33 cellular contexts compared by ENCODE assay signal in genomic region chr6:157024745-157025144, GRCh38.
DNase-seq lines count a peak whose midpoint lies in the region; ATAC-seq and TF ChIP-seq lines count a peak whose summit lies in the region.
"Had no signal": no experiment of that assay in that cellular context is flagged by ENCODE, and none has a peak within 500 bp of the region (broad histone marks: within the 10 kb centered on the region; RNA-seq: fewer than 3 reads in every experiment).

No MANE protein-coding gene starts in this region.

- intact Hi-C loops in esophagus squamous epithelium (cut with DNase I), result loop anchor here (5.0 kb wide), 1 partner anchor 247 kb away; the partner anchor contains the start of gene ARID1B

- no peak for TF ChIP-seq POLR2A in esophagus squamous epithelium (IDR thresholded peaks at IDR 0.05)

- ATAC-seq in GM19035 (IDR thresholded peaks at IDR 0.05; ENCODE audit: unreplicated experiment), result no peak
- ATAC-seq in GM19023 (IDR thresholded peaks at IDR 0.05; ENCODE audit: unreplicated experiment), result no peak
- ATAC-seq: gastrocnemius medialis; left colon; stimulated activated naive CD8-positive, alpha-beta T cell treated with anti-CD3 and anti-CD28 coated beads, Interleukin-15, amount 100 ng/mL, for 72 hours had no signal

- H3K4me1 ChIP-seq in esophagus squamous epithelium, result peaks cover 8 to 45% (median 20%) of the 10 kb centered on the region in 3 donors

- peaks cover 6% of the 10 kb centered on the region for H3K4me1 Mint-ChIP-seq in glutamatergic neuron (ENCODE audit: low read depth, unreplicated experiment)

- H3K4me3 Mint-ChIP-seq in glutamatergic neuron (ENCODE audit: unreplicated experiment), result no peak overlapping the region
- H3K4me3 Mint-ChIP-seq: activated B cell treated with CpG ODN at 0.5 μM for 24 hours; activated CD4-positive, alpha-beta T cell treated with anti-CD3 and anti-CD28 coated beads, Interleukin-2, amount 10 ng/mL, durations not matched to agents 7 days and 5 days; activated naive CD8-positive, alpha-beta T cell treated with anti-CD3 and anti-CD28 coated beads, Interleukin-2, amount 10 ng/mL, durations not matched to agents 7 days and 5 days; endodermal cell; stimulated activated naive CD8-positive, alpha-beta T cell treated with anti-CD3 and anti-CD28 coated beads, Interleukin-15, amount 100 ng/mL, for 72 hours; type B pancreatic cell had no signal

- TF ChIP-seq CTCF in AG10803 (conservative IDR thresholded peaks at IDR 0.05; ENCODE audit: low read length) (no peak), VCaP (conservative IDR thresholded peaks at IDR 0.05) (no peak), esophagus squamous epithelium (IDR thresholded peaks at IDR 0.05) (no peak), glutamatergic neuron (IDR thresholded peaks at IDR 0.05; ENCODE audit: partially characterized antibody, unreplicated experiment) (no peak)

- no peak overlapping the region for H3K27ac Mint-ChIP-seq in glutamatergic neuron (ENCODE audit: unreplicated experiment)
- H3K27ac Mint-ChIP-seq: activated CD4-positive, alpha-beta T cell treated with anti-CD3 and anti-CD28 coated beads, Interleukin-2, amount 10 ng/mL, durations not matched to agents 7 days and 5 days; activated naive CD8-positive, alpha-beta T cell treated with anti-CD3 and anti-CD28 coated beads, Interleukin-2, amount 10 ng/mL, durations not matched to agents 7 days and 5 days; endodermal cell; neural progenitor cell; stimulated activated naive CD8-positive, alpha-beta T cell treated with anti-CD3 and anti-CD28 coated beads, Interleukin-15, amount 100 ng/mL, for 72 hours; type B pancreatic cell had no signal

- no peak overlapping the region for H3K4me3 ChIP-seq in AG10803 (ENCODE audit: low read length)
- H3K4me3 ChIP-seq in esophagus squamous epithelium, result no peak overlapping the region
- no peak overlapping the region for H3K4me3 ChIP-seq in skin epidermis
- H3K4me3 ChIP-seq: gastrocnemius medialis, neural progenitor cell, right atrium auricular region, SK-N-MC, spleen had no signal

- H3K36me3 ChIP-seq in esophagus squamous epithelium, result no peaks in the 10 kb centered on the region
- H3K36me3 ChIP-seq: gastrocnemius medialis, neural progenitor cell, right atrium auricular region, spleen had no signal

- H3K27ac ChIP-seq in VCaP (0 out of 2 replicates have a peak overlapping the region, but pooled peaks have one; percentile 98), esophagus squamous epithelium (peak overlapping the region in 3 of 4 donors; percentile 55 to 100 (median 100)), skin epidermis (peak overlapping the region in 13 of 21 experiments; percentile 6 to 100 (median 32))
- H3K27ac ChIP-seq: neural progenitor cell, right atrium auricular region, SK-N-MC had no signal

- DNase-seq in AG10803 (ENCODE audit: low read depth), result peak; percentile 21
- DNase-seq in esophagus squamous epithelium (lab: John Stamatoyannopoulos, UW), result no peak
- DNase-seq in stimulated activated CD4-positive, alpha-beta T cell treated with anti-CD3 and anti-CD28 coated beads, Interleukin-4, amount 100 ng/mL, for 24 hours, result no peak
- no peak for DNase-seq in glutamatergic neuron
- DNase-seq: activated B cell treated with CpG ODN at 0.5 μM for 24 hours; activated CD4-positive, alpha-beta T cell treated with anti-CD3 and anti-CD28 coated beads, Interleukin-2, amount 10 ng/mL, durations not matched to agents 7 days and 5 days; activated effector memory CD4-positive, alpha-beta T cell treated with anti-CD3 and anti-CD28 coated beads, Interleukin-2, amount 50 U/mL, for 16 hours; activated naive CD8-positive, alpha-beta T cell treated with anti-CD3 and anti-CD28 coated beads, Interleukin-2, amount 10 ng/mL, durations not matched to agents 7 days and 5 days; activated T-cell treated with anti-CD3 and anti-CD28 coated beads, Interleukin-2, amount 50 U/mL, for 1 hour; CD8-positive, alpha-beta memory T cell; central memory CD4-positive, alpha-beta T cell; dermis blood vessel endothelial cell; DMS 273 treated with DMSO at 0.1 percent for 48 hours; endodermal cell; gastrocnemius medialis; hippocampal formation; KBM-7; left colon; mesendoderm; NCI-H1417; NCI-H2081; NCI-H524 treated with DMSO at 0.1 percent for 48 hours; spleen; stimulated activated naive CD8-positive, alpha-beta T cell treated with anti-CD3 and anti-CD28 coated beads, Interleukin-15, amount 100 ng/mL, for 72 hours; T-helper 1 cell had no signal

- no peaks in the 10 kb centered on the region for H3K27me3 ChIP-seq in esophagus squamous epithelium
- H3K27me3 ChIP-seq: gastrocnemius medialis, neural progenitor cell, right atrium auricular region, spleen had no signal

- no peaks in the 10 kb centered on the region for H3K9me3 Mint-ChIP-seq in glutamatergic neuron (ENCODE audit: unreplicated experiment)
- H3K9me3 Mint-ChIP-seq: CD8-positive, alpha-beta memory T cell had no signal

- H3K27me3 Mint-ChIP-seq in glutamatergic neuron (ENCODE audit: unreplicated experiment), result peaks cover 8% of the 10 kb centered on the region
- H3K27me3 Mint-ChIP-seq: activated B cell treated with CpG ODN at 0.5 μM for 24 hours; activated CD4-positive, alpha-beta T cell treated with anti-CD3 and anti-CD28 coated beads, Interleukin-2, amount 10 ng/mL, durations not matched to agents 7 days and 5 days; activated naive CD8-positive, alpha-beta T cell treated with anti-CD3 and anti-CD28 coated beads, Interleukin-2, amount 10 ng/mL, durations not matched to agents 7 days and 5 days; stimulated activated naive CD8-positive, alpha-beta T cell treated with anti-CD3 and anti-CD28 coated beads, Interleukin-15, amount 100 ng/mL, for 72 hours; type B pancreatic cell had no signal

- peaks cover 0 to 12% (median 5%) of the 10 kb centered on the region in 3 donors for H3K9me3 ChIP-seq in esophagus squamous epithelium
- H3K9me3 ChIP-seq: gastrocnemius medialis, spleen had no signal

- WGBS in esophagus squamous epithelium, 2 donors, result 44 to 51% methylated on average over 3 of the region's 3 CpGs

- H3K36me3 Mint-ChIP-seq in glutamatergic neuron (ENCODE audit: unreplicated experiment), result no peaks in the 10 kb centered on the region

Comparison
In these comparisons a context has a peak if more than half of its experiments do, and no peak if none do; other contexts are left out.
1. H3K27ac ChIP-seq: peak in every context shown above with its lines; median percentile 100 in esophagus squamous epithelium; 98 in VCaP; 32 in skin epidermis.